In genomic region chr7:94087664-94088352, GRCh38 we compare ENCODE assay signal across 1 cellular context.
A peak's percentile ranks its signal among the peaks of the same experiment; 100 is the strongest.
TF ChIP-seq lines count a peak whose summit lies in the region.

No MANE protein-coding gene starts in this region.

TF ChIP-seq in HepG2, 621 proteins besides CTCF, POLR2A, EP300 and RAD21 (continued from another document):
- TF ChIP-seq ZNF770 (CRISPR knock-in tag; IDR thresholded peaks at IDR 0.05) (no peak), ZNF260 (CRISPR knock-in tag; IDR thresholded peaks at IDR 0.05; ENCODE audit: borderline replicate concordance, low read depth) (no peak), KAT8 (CRISPR knock-in tag; IDR thresholded peaks at IDR 0.05) (no peak), MTA1 (CRISPR knock-in tag; IDR thresholded peaks at IDR 0.05; ENCODE audit: borderline replicate concordance) (no peak), RXRB (CRISPR knock-in tag; IDR thresholded peaks at IDR 0.05; ENCODE audit: borderline replicate concordance) (no peak), SMC3 (IDR thresholded peaks at IDR 0.05; ENCODE audit: low read length) (peak; percentile 94), ELF3 (CRISPR knock-in tag; IDR thresholded peaks at IDR 0.05) (0 out of 2 replicates have a peak, but pooled peaks have one; percentile 19), STAG1 (CRISPR knock-in tag; IDR thresholded peaks at IDR 0.05) (peak; percentile 76), TEAD3 (CRISPR knock-in tag; optimal IDR thresholded peaks at IDR 0.05; ENCODE audit: borderline replicate concordance) (peak; percentile 16), SYNCRIP (IDR thresholded peaks at IDR 0.05; ENCODE audit: insufficient read depth, low read depth, low read length) (no peak), NFYB (CRISPR knock-in tag; IDR thresholded peaks at IDR 0.05) (no peak), ZNF784 (CRISPR knock-in tag; IDR thresholded peaks at IDR 0.05; ENCODE audit: borderline replicate concordance) (no peak), ONECUT2 (CRISPR knock-in tag; IDR thresholded peaks at IDR 0.05) (peak; percentile 88), PAX8 (CRISPR knock-in tag; IDR thresholded peaks at IDR 0.05; ENCODE audit: borderline replicate concordance) (no peak), ARNT2 (CRISPR knock-in tag; IDR thresholded peaks at IDR 0.05; ENCODE audit: low read depth) (no peak), ASH2L (IDR thresholded peaks at IDR 0.05; ENCODE audit: insufficient read length, low read depth, low read length) (no peak), ZNF354B (CRISPR knock-in tag; IDR thresholded peaks at IDR 0.05) (no peak), SETDB1 (CRISPR knock-in tag; IDR thresholded peaks at IDR 0.05; ENCODE audit: borderline replicate concordance) (no peak), SALL2 (CRISPR knock-in tag; IDR thresholded peaks at IDR 0.05) (no peak), ZNF296 (CRISPR knock-in tag; conservative IDR thresholded peaks at IDR 0.05) (no peak), ZNF775 (CRISPR knock-in tag; IDR thresholded peaks at IDR 0.05; ENCODE audit: borderline replicate concordance) (no peak), ZNF644 (CRISPR knock-in tag; IDR thresholded peaks at IDR 0.05; ENCODE audit: low read depth) (no peak), ARNT (IDR thresholded peaks at IDR 0.05) (no peak), ZBTB1 (CRISPR knock-in tag; IDR thresholded peaks at IDR 0.05; ENCODE audit: borderline replicate concordance) (no peak), GPN1 (CRISPR knock-in tag; IDR thresholded peaks at IDR 0.05; ENCODE audit: borderline replicate concordance) (no peak), REPIN1 (CRISPR knock-in tag; IDR thresholded peaks at IDR 0.05; ENCODE audit: borderline replicate concordance, low read depth) (no peak), GATAD2A (CRISPR knock-in tag; IDR thresholded peaks at IDR 0.05) (peak; percentile 23; the same call in 1 of the 2 replicates), TFDP2 (CRISPR knock-in tag; IDR thresholded peaks at IDR 0.05) (no peak), KAT7 (CRISPR knock-in tag; IDR thresholded peaks at IDR 0.05; ENCODE audit: borderline replicate concordance) (no peak), MIXL1 (CRISPR knock-in tag; IDR thresholded peaks at IDR 0.05) (peak; percentile 91), FOXO1 (CRISPR knock-in tag; IDR thresholded peaks at IDR 0.05) (no peak), GFI1 (CRISPR knock-in tag; IDR thresholded peaks at IDR 0.05; ENCODE audit: borderline replicate concordance) (no peak), ZNF326 (CRISPR knock-in tag; IDR thresholded peaks at IDR 0.05; ENCODE audit: borderline replicate concordance) (no peak), SRSF9 (IDR thresholded peaks at IDR 0.05; ENCODE audit: borderline replicate concordance, insufficient read depth, low read depth, low read length, poor library complexity, severe bottlenecking) (no peak), ZNF710 (CRISPR knock-in tag; IDR thresholded peaks at IDR 0.05; ENCODE audit: borderline replicate concordance) (no peak), DPF2 (CRISPR knock-in tag; IDR thresholded peaks at IDR 0.05; ENCODE audit: borderline replicate concordance, low read depth) (no peak), SP140L (CRISPR knock-in tag; IDR thresholded peaks at IDR 0.05; ENCODE audit: borderline replicate concordance) (no peak), HINFP (CRISPR knock-in tag; IDR thresholded peaks at IDR 0.05; ENCODE audit: low read depth) (no peak), CHD4 (IDR thresholded peaks at IDR 0.05; ENCODE audit: borderline replicate concordance, low read length) (no peak), GMEB2 (CRISPR knock-in tag; IDR thresholded peaks at IDR 0.05; ENCODE audit: low read depth) (no peak), RARA (CRISPR knock-in tag; IDR thresholded peaks at IDR 0.05) (no peak), YEATS2 (CRISPR knock-in tag; IDR thresholded peaks at IDR 0.05; ENCODE audit: borderline replicate concordance) (no peak), ETV6 (CRISPR knock-in tag; conservative IDR thresholded peaks at IDR 0.05) (no peak), FOXK1 (CRISPR knock-in tag; IDR thresholded peaks at IDR 0.05; ENCODE audit: borderline replicate concordance, low read depth) (no peak), FOSL2 (CRISPR knock-in tag; IDR thresholded peaks at IDR 0.05) (no peak), HNRNPLL (IDR thresholded peaks at IDR 0.05; ENCODE audit: low read depth, low read length, poor library complexity, severe bottlenecking) (no peak), ZNF816 (CRISPR knock-in tag; IDR thresholded peaks at IDR 0.05; ENCODE audit: borderline replicate concordance) (no peak), NFRKB (IDR thresholded peaks at IDR 0.05) (no peak)
- TF ChIP-seq, protein P1, sequence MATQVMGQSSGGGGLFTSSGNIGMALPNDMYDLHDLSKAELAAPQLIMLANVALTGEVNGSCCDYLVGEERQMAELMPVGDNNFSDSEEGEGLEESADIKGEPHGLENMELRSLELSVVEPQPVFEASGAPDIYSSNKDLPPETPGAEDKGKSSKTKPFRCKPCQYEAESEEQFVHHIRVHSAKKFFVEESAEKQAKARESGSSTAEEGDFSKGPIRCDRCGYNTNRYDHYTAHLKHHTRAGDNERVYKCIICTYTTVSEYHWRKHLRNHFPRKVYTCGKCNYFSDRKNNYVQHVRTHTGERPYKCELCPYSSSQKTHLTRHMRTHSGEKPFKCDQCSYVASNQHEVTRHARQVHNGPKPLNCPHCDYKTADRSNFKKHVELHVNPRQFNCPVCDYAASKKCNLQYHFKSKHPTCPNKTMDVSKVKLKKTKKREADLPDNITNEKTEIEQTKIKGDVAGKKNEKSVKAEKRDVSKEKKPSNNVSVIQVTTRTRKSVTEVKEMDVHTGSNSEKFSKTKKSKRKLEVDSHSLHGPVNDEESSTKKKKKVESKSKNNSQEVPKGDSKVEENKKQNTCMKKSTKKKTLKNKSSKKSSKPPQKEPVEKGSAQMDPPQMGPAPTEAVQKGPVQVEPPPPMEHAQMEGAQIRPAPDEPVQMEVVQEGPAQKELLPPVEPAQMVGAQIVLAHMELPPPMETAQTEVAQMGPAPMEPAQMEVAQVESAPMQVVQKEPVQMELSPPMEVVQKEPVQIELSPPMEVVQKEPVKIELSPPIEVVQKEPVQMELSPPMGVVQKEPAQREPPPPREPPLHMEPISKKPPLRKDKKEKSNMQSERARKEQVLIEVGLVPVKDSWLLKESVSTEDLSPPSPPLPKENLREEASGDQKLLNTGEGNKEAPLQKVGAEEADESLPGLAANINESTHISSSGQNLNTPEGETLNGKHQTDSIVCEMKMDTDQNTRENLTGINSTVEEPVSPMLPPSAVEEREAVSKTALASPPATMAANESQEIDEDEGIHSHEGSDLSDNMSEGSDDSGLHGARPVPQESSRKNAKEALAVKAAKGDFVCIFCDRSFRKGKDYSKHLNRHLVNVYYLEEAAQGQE (IDR thresholded peaks at IDR 0.05; ENCODE audit: borderline replicate concordance in 1 of 2, low read depth in 1 of 2, low read length in 2 of 2) = no peak
- TF ChIP-seq, protein P2, sequence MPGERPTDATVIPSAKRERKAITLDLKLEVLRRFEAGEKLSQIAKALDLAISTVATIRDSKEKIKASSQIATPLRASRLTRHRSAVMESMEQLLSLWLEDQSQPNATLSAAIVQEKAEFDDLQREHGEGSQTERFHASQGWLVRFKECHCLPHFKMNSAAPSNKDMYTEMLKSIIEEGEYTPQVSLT (CRISPR knock-in tag; IDR thresholded peaks at IDR 0.05; ENCODE audit: borderline replicate concordance, low read depth) = no peak
- TF ChIP-seq, protein P3, sequence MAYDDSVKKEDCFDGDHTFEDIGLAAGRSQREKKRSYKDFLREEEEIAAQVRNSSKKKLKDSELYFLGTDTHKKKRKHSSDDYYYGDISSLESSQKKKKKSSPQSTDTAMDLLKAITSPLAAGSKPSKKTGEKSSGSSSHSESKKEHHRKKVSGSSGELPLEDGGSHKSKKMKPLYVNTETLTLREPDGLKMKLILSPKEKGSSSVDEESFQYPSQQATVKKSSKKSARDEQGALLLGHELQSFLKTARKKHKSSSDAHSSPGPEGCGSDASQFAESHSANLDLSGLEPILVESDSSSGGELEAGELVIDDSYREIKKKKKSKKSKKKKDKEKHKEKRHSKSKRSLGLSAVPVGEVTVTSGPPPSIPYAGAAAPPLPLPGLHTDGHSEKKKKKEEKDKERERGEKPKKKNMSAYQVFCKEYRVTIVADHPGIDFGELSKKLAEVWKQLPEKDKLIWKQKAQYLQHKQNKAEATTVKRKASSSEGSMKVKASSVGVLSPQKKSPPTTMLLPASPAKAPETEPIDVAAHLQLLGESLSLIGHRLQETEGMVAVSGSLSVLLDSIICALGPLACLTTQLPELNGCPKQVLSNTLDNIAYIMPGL (CRISPR knock-in tag; IDR thresholded peaks at IDR 0.05; ENCODE audit: borderline replicate concordance in 1 of 2, low read depth in 1 of 2) = peak in 1 of 2 experiments; percentile 27; a peak in 1 of 4 replicates
- TF ChIP-seq, protein P4, sequence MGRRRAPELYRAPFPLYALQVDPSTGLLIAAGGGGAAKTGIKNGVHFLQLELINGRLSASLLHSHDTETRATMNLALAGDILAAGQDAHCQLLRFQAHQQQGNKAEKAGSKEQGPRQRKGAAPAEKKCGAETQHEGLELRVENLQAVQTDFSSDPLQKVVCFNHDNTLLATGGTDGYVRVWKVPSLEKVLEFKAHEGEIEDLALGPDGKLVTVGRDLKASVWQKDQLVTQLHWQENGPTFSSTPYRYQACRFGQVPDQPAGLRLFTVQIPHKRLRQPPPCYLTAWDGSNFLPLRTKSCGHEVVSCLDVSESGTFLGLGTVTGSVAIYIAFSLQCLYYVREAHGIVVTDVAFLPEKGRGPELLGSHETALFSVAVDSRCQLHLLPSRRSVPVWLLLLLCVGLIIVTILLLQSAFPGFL (CRISPR knock-in tag; IDR thresholded peaks at IDR 0.05) = no peak
